In genomic region chr10:100697070-100697469, GRCh38 we compare ENCODE assay signal across 15 cellular contexts. TPM values are rescaled to one million over a fixed set of nuclear protein-coding genes. Genes with fewer than 3 reads are reported as not detected.
A peak's percentile ranks its signal among the peaks of the same experiment; 100 is the strongest.
DNase-seq lines count a peak whose midpoint lies in the region; FAIRE-seq and TF ChIP-seq lines count a peak whose summit lies in the region.
"Had no signal": no experiment of that assay in that cellular context is flagged by ENCODE, and none has a peak within 500 bp of the region (broad histone marks: within the 10 kb centered on the region; RNA-seq: fewer than 3 reads in every experiment).

No MANE protein-coding gene starts in this region.

- no peak overlapping the region for H3K4me3 Mint-ChIP-seq in type B pancreatic cell

- H3K36me3 Mint-ChIP-seq in type B pancreatic cell, result no peaks in the 10 kb centered on the region

- FAIRE-seq in urothelium cell line (lab: Jason Lieb, UNC), result peak; percentile 94

- peak; percentile 20 for DNase-seq in stimulated activated CD4-positive, alpha-beta T cell treated with anti-CD3 and anti-CD28 coated beads, Interleukin-15, amount 100 ng/mL, for 24 hours
- DNase-seq in stimulated activated CD4-positive, alpha-beta T cell treated with anti-CD3 and anti-CD28 coated beads, Interleukin-4, amount 100 ng/mL, for 1 hour, result no peak
- DNase-seq in RPMI7951 (ENCODE audit: low read depth) (peak; percentile 66), fibroblast of peridontal ligament (ENCODE audit: extremely low read depth) (peak; percentile 11), urothelium cell line (ENCODE audit: low spot score) (peak; percentile 83), SIG-M5 treated with dmso at 0.1 percent for 504 hours (lab: John Stamatoyannopoulos, UW; ENCODE audit: unreplicated experiment) (no peak), SKM-1 treated with dmso at 0.1 percent for 144 hours (lab: John Stamatoyannopoulos, UW; ENCODE audit: unreplicated experiment) (no peak), type B pancreatic cell (ENCODE audit: extremely low spot score, unreplicated experiment) (no peak)
- DNase-seq: activated CD4-positive, alpha-beta T cell treated with anti-CD3 and anti-CD28 coated beads for 1 hour; DMS79; GOT3; NCI-H1694 treated with DMSO at 0.1 percent for 48 hours; OCI-M1; right lobe of liver had no signal

- no peaks in the 10 kb centered on the region for H3K4me1 Mint-ChIP-seq in type B pancreatic cell (ENCODE audit: unreplicated experiment)

- H3K27ac Mint-ChIP-seq in type B pancreatic cell, result no peak overlapping the region

- no peaks in the 10 kb centered on the region for H3K9me3 Mint-ChIP-seq in type B pancreatic cell

- peaks cover 55% of the 10 kb centered on the region for H3K27me3 Mint-ChIP-seq in type B pancreatic cell

- TF ChIP-seq CTCF in type B pancreatic cell (conservative IDR thresholded peaks at IDR 0.05), result no peak

RNA-seq across cellular contexts. Expression of gene PAX2, which starts 48.3 kb away (rescaled TPM):
- not detected in 2 replicates for total RNA-seq in RPMI7951 (2014; rRNA removed; shearing (Covaris generic))
- 0.19 and 4.4 TPM in 2 replicates for total RNA-seq in type B pancreatic cell (ENCODE audit: low replicate concordance)
- total RNA-seq: mesenteric fat pad had no signal

Comparison
In these comparisons a context has a peak if more than half of its experiments do, and no peak if none do; other contexts are left out.
1. DNase-seq: peak in stimulated activated CD4-positive, alpha-beta T cell treated with anti-CD3 and anti-CD28 coated beads, Interleukin-15, amount 100 ng/mL, for 24 hours (single experiment), RPMI7951 (single experiment), fibroblast of peridontal ligament (single experiment) and urothelium cell line (single experiment); none in stimulated activated CD4-positive, alpha-beta T cell treated with anti-CD3 and anti-CD28 coated beads, Interleukin-4, amount 100 ng/mL, for 1 hour (single experiment), SIG-M5 treated with dmso at 0.1 percent for 504 hours (single experiment), SKM-1 treated with dmso at 0.1 percent for 144 hours (single experiment) and type B pancreatic cell (single experiment).